ENCODE assay signal across 14 cellular contexts in the genomic region with DNA sequence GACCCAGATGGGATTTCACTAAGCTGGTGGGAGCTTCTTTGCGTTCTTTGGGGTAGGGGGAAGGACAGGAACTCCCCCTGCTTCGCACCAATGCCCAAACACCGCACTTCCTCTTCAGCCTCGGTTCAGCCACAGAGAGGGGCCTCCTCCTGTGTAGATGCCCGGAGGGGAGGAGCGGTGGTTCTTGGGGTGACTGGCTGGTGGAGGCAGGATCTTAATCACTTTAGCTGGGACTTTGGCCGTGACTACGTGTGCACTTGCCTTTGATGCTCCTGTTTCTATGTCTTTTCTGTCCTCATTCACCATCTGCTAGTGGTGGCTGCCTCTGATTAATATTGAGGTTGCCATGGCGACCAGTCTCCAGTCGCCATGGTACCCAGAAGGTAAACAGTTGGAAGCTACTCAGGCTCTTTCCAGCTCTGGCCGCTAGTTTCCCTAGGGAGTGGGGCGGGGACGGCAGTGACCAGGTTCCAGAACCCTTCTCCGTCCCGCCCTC. TPM values are rescaled to one million over a fixed set of nuclear protein-coding genes. Genes with fewer than 3 reads are reported as not detected.
A peak's percentile ranks its signal among the peaks of the same experiment; 100 is the strongest.
DNase-seq lines count a peak whose midpoint lies in the region; ATAC-seq, FAIRE-seq and TF ChIP-seq lines count a peak whose summit lies in the region.
"Had no signal": no experiment of that assay in that cellular context is flagged by ENCODE, and none has a peak within 500 bp of the region (broad histone marks: within the 10 kb centered on the region; RNA-seq: fewer than 3 reads in every experiment).

No MANE protein-coding gene starts in this region.

- H3K27ac Mint-ChIP-seq in CD4-positive, alpha-beta memory T cell: no peak overlapping the region
- H3K27ac Mint-ChIP-seq in Calu3 (ENCODE audit: unreplicated experiment): no peak overlapping the region
- H3K27ac Mint-ChIP-seq: activated CD4-positive, alpha-beta memory T cell treated with anti-CD3 and anti-CD28 coated beads for 36 hours; CD14-positive monocyte had no signal

- peaks cover 3 to 21% (median 11%) of the 10 kb centered on the region in 8 donors for H3K9me3 Mint-ChIP-seq in CD4-positive, alpha-beta memory T cell
- H3K9me3 Mint-ChIP-seq in Calu3 (ENCODE audit: low read depth, unreplicated experiment): no peaks in the 10 kb centered on the region

- H3K36me3 Mint-ChIP-seq in CD4-positive, alpha-beta memory T cell: no peaks in the 10 kb centered on the region
- no peaks in the 10 kb centered on the region for H3K36me3 Mint-ChIP-seq in Calu3 (ENCODE audit: insufficient read depth, unreplicated experiment)

- peaks cover 7% of the 10 kb centered on the region for H3K27me3 ChIP-seq in CD4-positive, alpha-beta memory T cell (ENCODE audit: insufficient read depth, low read length)
- H3K27me3 ChIP-seq in HUES48 (ENCODE audit: control insufficient read depth, insufficient read depth, low read length) (peaks cover 79% of the 10 kb centered on the region), left lung (peaks cover 44 to 80% of the 10 kb centered on the region in 2 donors)

- H3K4me3 ChIP-seq in CD4-positive, alpha-beta memory T cell (ENCODE audit: low read length in 2 of 2): no peak overlapping the region
- H3K4me3 ChIP-seq in HUES48 (ENCODE audit: low read depth, low read length) (peak overlapping the region; percentile 62), left lung (no peak overlapping the region)
- H3K4me3 ChIP-seq: thoracic aorta had no signal

- POLR2A ChIA-PET in CD4-positive, alpha-beta memory T cell (lab: Charles Lee; ENCODE audit: partially characterized antibody): no interaction called here

- no peaks in the 10 kb centered on the region for H3K4me1 ChIP-seq in CD4-positive, alpha-beta memory T cell (ENCODE audit: insufficient read depth, low read length)
- H3K4me1 ChIP-seq in HUES48 (ENCODE audit: control insufficient read depth, insufficient read depth, low read length) (peaks cover 8% of the 10 kb centered on the region; the same call in 1 of the 2 replicates), left lung (peaks cover 3 to 10% of the 10 kb centered on the region in 2 donors)

- intact Hi-C loops in CD4-positive, alpha-beta memory T cell (cut with micrococcal nuclease): no loop called here
- intact Hi-C loops in left lung (cut with DNase I) (no loop called here), Calu3 (cut with micrococcal nuclease; ENCODE audit: unreplicated experiment) (no loop called here)

- no peak for FAIRE-seq in RCC 7860 (lab: Jason Lieb, UNC)

- peaks cover 56 to 63% of the 10 kb centered on the region in 2 donors for H3K27me3 Mint-ChIP-seq in CD4-positive, alpha-beta memory T cell
- peaks cover 95% of the 10 kb centered on the region for H3K27me3 Mint-ChIP-seq in Calu3 (ENCODE audit: unreplicated experiment)

- H3K9me3 ChIP-seq in CD4-positive, alpha-beta memory T cell (ENCODE audit: control insufficient read depth in 1 of 2, low read length in 2 of 2): no peaks in the 10 kb centered on the region
- H3K9me3 ChIP-seq in HUES48 (ENCODE audit: control insufficient read depth, insufficient read depth, low read length) (no peaks in the 10 kb centered on the region), left lung (no peaks in the 10 kb centered on the region)
- H3K9me3 ChIP-seq: thoracic aorta had no signal

- H3K4me1 Mint-ChIP-seq in CD4-positive, alpha-beta memory T cell: peaks cover 0 to 19% (median 15%) of the 10 kb centered on the region in 4 donors
- H3K4me1 Mint-ChIP-seq in Calu3 (ENCODE audit: low read depth, unreplicated experiment): no peaks in the 10 kb centered on the region

- ATAC-seq in left lung: no peak

- CTCF ChIA-PET in CD4-positive, alpha-beta memory T cell (lab: Charles Lee; ENCODE audit: partially characterized antibody): no interaction called here
- CTCF ChIA-PET in Calu3 (lab: Charles Lee): no interaction called here

- no peaks in the 10 kb centered on the region for H3K36me3 ChIP-seq in CD4-positive, alpha-beta memory T cell (ENCODE audit: insufficient read depth, low read length)
- H3K36me3 ChIP-seq in HUES48 (ENCODE audit: control insufficient read depth, insufficient read depth, low read length) (no peaks in the 10 kb centered on the region), left lung (no peaks in the 10 kb centered on the region)
- H3K36me3 ChIP-seq: thoracic aorta had no signal

- H3K4me3 Mint-ChIP-seq in CD4-positive, alpha-beta memory T cell: peak overlapping the region in 6 of 8 donors; percentile 11 to 46 (median 33)
- H3K4me3 Mint-ChIP-seq in Calu3 (ENCODE audit: low read depth, unreplicated experiment): no peak overlapping the region
- H3K4me3 Mint-ChIP-seq: activated CD4-positive, alpha-beta memory T cell treated with anti-CD3 and anti-CD28 coated beads for 36 hours had no signal

- TF ChIP-seq CTCF in left lung (IDR thresholded peaks at IDR 0.05) (no peak), Calu3 (IDR thresholded peaks at IDR 0.05; ENCODE audit: unreplicated experiment) (no peak)

- no peak for DNase-seq in CD4-positive, alpha-beta memory T cell
- DNase-seq in RCC 7860 (ENCODE audit: low spot score) (peak; percentile 14), iPS-NIHi7 (ENCODE audit: extremely low spot score) (peak; percentile 72), left lung (no peak), dedifferentiated amniotic fluid mesenchymal stem cell (ENCODE audit: extremely low spot score) (no peak), activated T-cell treated with anti-CD3 and anti-CD28 coated beads for 4 hours (no peak), Calu3 (no peak)
- DNase-seq: activated CD4-positive, alpha-beta memory T cell treated with anti-CD3 and anti-CD28 coated beads for 36 hours; SHP77 treated with DMSO at 0.1 percent for 48 hours had no signal

- H3K9ac ChIP-seq in HUES48 (ENCODE audit: low read depth, low read length): no peak overlapping the region
- H3K9ac ChIP-seq: KMS-11 had no signal

- BruUV-seq in Calu3 (replicated peaks; lab: Mats Ljungman, UMichigan): no TSS peak

- no peak overlapping the region for H3K27ac ChIP-seq in CD4-positive, alpha-beta memory T cell (ENCODE audit: low read depth, low read length)
- H3K27ac ChIP-seq in HUES48 (ENCODE audit: low read depth, low read length): no peak overlapping the region
- no peak overlapping the region for H3K27ac ChIP-seq in left lung
- H3K27ac ChIP-seq: KMS-11, thoracic aorta had no signal

RNA-seq across cellular contexts. Expression of a gene that starts 1.9 kb away (rescaled TPM):
- total RNA-seq in CD4-positive, alpha-beta memory T cell: not detected
- polyA plus RNA-seq in CD4-positive, alpha-beta memory T cell: not detected
- under 1 TPM in 1 of 2 donors, not detected in 1; 0.10 TPM for total RNA-seq in left lung
- not detected in 2 replicates for total RNA-seq in Calu3 (2022)
- total RNA-seq: activated CD4-positive, alpha-beta memory T cell treated with anti-CD3 and anti-CD28 coated beads for 36 hours; mononuclear cell; thoracic aorta had no signal
- polyA plus RNA-seq: CD14-positive monocyte had no signal

Comparison
In these comparisons a context has a peak if more than half of its experiments do, and no peak if none do; other contexts are left out.
1. DNase-seq: peak in RCC 7860 (single experiment) and iPS-NIHi7 (single experiment); none in CD4-positive, alpha-beta memory T cell (0 of 5), left lung (0 of 2), dedifferentiated amniotic fluid mesenchymal stem cell (single experiment), activated T-cell treated with anti-CD3 and anti-CD28 coated beads for 4 hours (single experiment) and Calu3 (single experiment).